12 cellular contexts compared by ENCODE assay signal in the genomic region with DNA sequence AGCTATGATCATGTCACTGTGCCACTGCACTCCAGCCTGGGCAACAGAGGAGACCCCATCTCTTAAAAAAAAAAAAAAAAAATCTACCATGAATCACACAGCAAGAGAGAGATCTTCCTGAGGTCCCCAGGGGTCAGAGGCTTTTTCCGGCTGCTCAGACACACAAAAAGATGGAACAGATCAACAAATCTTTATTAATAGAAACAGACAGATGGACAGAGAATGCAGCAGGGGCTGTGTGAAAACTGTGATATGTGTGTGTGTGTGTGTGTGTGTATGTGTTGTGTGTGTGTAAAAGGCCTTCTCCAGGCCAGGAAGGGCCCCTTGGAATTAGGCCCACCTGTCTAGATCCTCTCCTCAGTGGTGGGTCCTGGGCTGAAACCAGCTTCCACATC. TPM values are rescaled to one million over a fixed set of nuclear protein-coding genes. Genes with fewer than 3 reads are reported as not detected.
DNase-seq lines count a peak whose midpoint lies in the region; ATAC-seq and TF ChIP-seq lines count a peak whose summit lies in the region.
"Had no signal": no experiment of that assay in that cellular context is flagged by ENCODE, and none has a peak within 500 bp of the region (broad histone marks: within the 10 kb centered on the region; RNA-seq: fewer than 3 reads in every experiment).

No MANE protein-coding gene starts in this region.

- H3K36me3 ChIP-seq in BLaER1, result peaks cover 11% of the 10 kb centered on the region
- H3K36me3 ChIP-seq in CD4-positive, CD25-positive, alpha-beta regulatory T cell (ENCODE audit: control insufficient read depth, insufficient read depth, low read length), result no peaks in the 10 kb centered on the region
- no peaks in the 10 kb centered on the region for H3K36me3 ChIP-seq in neural progenitor cell

- H3K9me3 Mint-ChIP-seq in CD4-positive, CD25-positive, alpha-beta regulatory T cell, result peaks cover 0 to 2% (median 0%) of the 10 kb centered on the region in 7 donors
- no peaks in the 10 kb centered on the region for H3K9me3 Mint-ChIP-seq in activated T-helper 1 cell treated with anti-CD3 and anti-CD28 coated beads, Interleukin-12 subunit alpha, Interleukin-12 subunit beta, Interleukin-2, Interleukin-4 antibody, amounts not matched to agents 30 ng/mL and 10 ng/mL and 1 ng/mL, durations not matched to agents 14 hours and 24 hours and 36 hours
- H3K9me3 Mint-ChIP-seq in neural progenitor cell (peaks cover 2% of the 10 kb centered on the region), WTC11 (no peaks in the 10 kb centered on the region)

- H3K4me1 ChIP-seq in BLaER1, result peaks cover 47% of the 10 kb centered on the region
- H3K4me1 ChIP-seq in CD4-positive, CD25-positive, alpha-beta regulatory T cell (ENCODE audit: control insufficient read depth, insufficient read depth, low read length, poor library complexity, severe bottlenecking), result peaks cover 30% of the 10 kb centered on the region
- peaks cover 30% of the 10 kb centered on the region for H3K4me1 ChIP-seq in neural progenitor cell
- H3K4me1 ChIP-seq: SJCRH30 had no signal

- H3K27me3 Mint-ChIP-seq in CD4-positive, CD25-positive, alpha-beta regulatory T cell, result peaks cover 8% of the 10 kb centered on the region
- H3K27me3 Mint-ChIP-seq in activated T-helper 1 cell treated with anti-CD3 and anti-CD28 coated beads, Interleukin-12 subunit alpha, Interleukin-12 subunit beta, Interleukin-2, Interleukin-4 antibody, amounts not matched to agents 30 ng/mL and 10 ng/mL and 1 ng/mL, durations not matched to agents 14 hours and 24 hours and 36 hours (ENCODE audit: insufficient read depth), result peaks cover 13% of the 10 kb centered on the region
- peaks cover 20% of the 10 kb centered on the region for H3K27me3 Mint-ChIP-seq in neural progenitor cell (ENCODE audit: insufficient read depth, low read depth)
- peaks cover 41% of the 10 kb centered on the region for H3K27me3 Mint-ChIP-seq in WTC11 (ENCODE audit: low read depth)

- H3K27ac ChIP-seq in BLaER1 (peak overlapping the region; percentile 22; the same call in 1 of the 2 replicates), neural progenitor cell (no peak overlapping the region)
- H3K27ac ChIP-seq in CD4-positive, CD25-positive, alpha-beta regulatory T cell (ENCODE audit: insufficient read depth, low read length, poor library complexity, severe bottlenecking), result no peak overlapping the region
- H3K27ac ChIP-seq: SJCRH30 had no signal

- peak overlapping the region; percentile 91 for H3K4me2 ChIP-seq in BLaER1
- H3K4me2 ChIP-seq in neural progenitor cell, result no peak overlapping the region

- TF ChIP-seq CTCF in neural progenitor cell (IDR thresholded peaks at IDR 0.05), result no peak
- no peak for TF ChIP-seq CTCF in WTC11 (IDR thresholded peaks at IDR 0.05)

- H4K20me1 ChIP-seq in BLaER1, result peaks cover 67% of the 10 kb centered on the region
- H4K20me1 ChIP-seq in neural progenitor cell (ENCODE audit: low read depth), result peaks cover 17% of the 10 kb centered on the region

- H3K36me3 Mint-ChIP-seq in CD4-positive, CD25-positive, alpha-beta regulatory T cell, result peaks cover 4% of the 10 kb centered on the region
- H3K36me3 Mint-ChIP-seq in activated T-helper 1 cell treated with anti-CD3 and anti-CD28 coated beads, Interleukin-12 subunit alpha, Interleukin-12 subunit beta, Interleukin-2, Interleukin-4 antibody, amounts not matched to agents 30 ng/mL and 10 ng/mL and 1 ng/mL, durations not matched to agents 14 hours and 24 hours and 36 hours (ENCODE audit: low read depth), result peaks cover 31% of the 10 kb centered on the region
- H3K36me3 Mint-ChIP-seq in neural progenitor cell, result peaks cover 2% of the 10 kb centered on the region
- H3K36me3 Mint-ChIP-seq in WTC11, result peaks cover 4% of the 10 kb centered on the region

- CTCF ChIA-PET in WTC11 (lab: Charles Lee), result interaction anchor here (0.6 to 6.7 kb wide), 32 partner anchors 8 to 231 kb away, joined by 3 to 94 read pairs (median 6); partner anchors contain the start of genes DCTN3, ENHO, GALT and IL11RA

- peaks cover 9 to 49% (median 22%) of the 10 kb centered on the region in 4 donors for H3K4me1 Mint-ChIP-seq in CD4-positive, CD25-positive, alpha-beta regulatory T cell
- peaks cover 39% of the 10 kb centered on the region for H3K4me1 Mint-ChIP-seq in activated T-helper 1 cell treated with anti-CD3 and anti-CD28 coated beads, Interleukin-12 subunit alpha, Interleukin-12 subunit beta, Interleukin-2, Interleukin-4 antibody, amounts not matched to agents 30 ng/mL and 10 ng/mL and 1 ng/mL, durations not matched to agents 14 hours and 24 hours and 36 hours (ENCODE audit: low read depth)
- peaks cover 27% of the 10 kb centered on the region for H3K4me1 Mint-ChIP-seq in neural progenitor cell
- H3K4me1 Mint-ChIP-seq in WTC11, result peaks cover 30% of the 10 kb centered on the region

- H3K9ac ChIP-seq in BLaER1, result peak overlapping the region; percentile 56; the same call in 1 of the 2 replicates
- no peak overlapping the region for H3K9ac ChIP-seq in neural progenitor cell

- DNase-seq in CD4-positive, CD25-positive, alpha-beta regulatory T cell, result no peak
- DNase-seq in activated T-helper 1 cell treated with anti-CD3 and anti-CD28 coated beads, Interleukin-12 subunit alpha, Interleukin-12 subunit beta, Interleukin-2, Interleukin-4 antibody, amounts not matched to agents 30 ng/mL and 10 ng/mL and 1 ng/mL, durations not matched to agents 14 hours and 24 hours and 36 hours (ENCODE audit: low spot score), result no peak
- DNase-seq in neural progenitor cell (ENCODE audit: low spot score), result no peak
- DNase-seq in WTC11 (ENCODE audit: low spot score), result no peak
- DNase-seq in left colon, result no peak

- intact Hi-C loops in activated T-helper 1 cell treated with anti-CD3 and anti-CD28 coated beads, Interleukin-12 subunit alpha, Interleukin-12 subunit beta, Interleukin-2, Interleukin-4 antibody, amounts not matched to agents 30 ng/mL and 10 ng/mL and 1 ng/mL, durations not matched to agents 14 hours and 24 hours and 36 hours (cut with micrococcal nuclease), result loop anchor here (1.0 to 10.0 kb wide), 2 partner anchors 22 to 440 kb away; partner anchors contain the start of genes FANCG, RPP25L and VCP
- intact Hi-C loops in left colon (cut with DNase I, micrococcal nuclease), result no loop called here

- peak overlapping the region; percentile 24; the same call in 1 of the 2 replicates for H3K4me3 ChIP-seq in BLaER1
- no peak overlapping the region for H3K4me3 ChIP-seq in CD4-positive, CD25-positive, alpha-beta regulatory T cell (ENCODE audit: low read depth, low read length)
- H3K4me3 ChIP-seq in neural progenitor cell, result no peak overlapping the region
- H3K4me3 ChIP-seq: GM12878, HAP-1, SJCRH30 had no signal

- H3K4me3 Mint-ChIP-seq in CD4-positive, CD25-positive, alpha-beta regulatory T cell, result peak overlapping the region in 3 of 4 donors; percentile 18 to 73 (median 53)
- peak overlapping the region; percentile 59 for H3K4me3 Mint-ChIP-seq in activated T-helper 1 cell treated with anti-CD3 and anti-CD28 coated beads, Interleukin-12 subunit alpha, Interleukin-12 subunit beta, Interleukin-2, Interleukin-4 antibody, amounts not matched to agents 30 ng/mL and 10 ng/mL and 1 ng/mL, durations not matched to agents 14 hours and 24 hours and 36 hours
- H3K4me3 Mint-ChIP-seq in neural progenitor cell, result peak overlapping the region; percentile 48
- H3K4me3 Mint-ChIP-seq in WTC11, result no peak overlapping the region

- ATAC-seq in CD4-positive, CD25-positive, alpha-beta regulatory T cell (ENCODE audit: low read depth in 2 of 2), result no peak
- ATAC-seq in HG03469 (IDR thresholded peaks at IDR 0.05; ENCODE audit: unreplicated experiment) (no peak), WTC11 (no peak), left colon (no peak)

- H3K27me3 ChIP-seq in BLaER1 (peaks cover 26% of the 10 kb centered on the region), neural progenitor cell (peaks cover 34% of the 10 kb centered on the region)
- H3K27me3 ChIP-seq in CD4-positive, CD25-positive, alpha-beta regulatory T cell (ENCODE audit: control insufficient read depth, insufficient read depth, low read length), result peaks cover 7% of the 10 kb centered on the region

- H3F3A ChIP-seq in neural progenitor cell (ENCODE audit: low read depth), result peaks cover 40% of the 10 kb centered on the region

- H2AFZ ChIP-seq in neural progenitor cell (replicated peaks), result no peak overlapping the region

- peak overlapping the region in 1 of 3 donors; percentile 20 for H3K27ac Mint-ChIP-seq in CD4-positive, CD25-positive, alpha-beta regulatory T cell
- H3K27ac Mint-ChIP-seq in activated T-helper 1 cell treated with anti-CD3 and anti-CD28 coated beads, Interleukin-12 subunit alpha, Interleukin-12 subunit beta, Interleukin-2, Interleukin-4 antibody, amounts not matched to agents 30 ng/mL and 10 ng/mL and 1 ng/mL, durations not matched to agents 14 hours and 24 hours and 36 hours, result no peak overlapping the region
- H3K27ac Mint-ChIP-seq in neural progenitor cell (no peak overlapping the region), WTC11 (no peak overlapping the region)

- H3K79me2 ChIP-seq in neural progenitor cell (ENCODE audit: low read depth), result peaks cover 15% of the 10 kb centered on the region

- POLR2A ChIA-PET in WTC11 (lab: Charles Lee), result interaction anchor here (1.2 kb wide), 1 partner anchor 11 kb away, joined by 8 read pairs; the partner anchor contains the start of gene GALT

- H3K9me3 ChIP-seq in BLaER1, result no peaks in the 10 kb centered on the region
- H3K9me3 ChIP-seq in CD4-positive, CD25-positive, alpha-beta regulatory T cell (ENCODE audit: control insufficient read depth in 2 of 2, low read length in 2 of 2), result no peaks in the 10 kb centered on the region
- no peaks in the 10 kb centered on the region for H3K9me3 ChIP-seq in neural progenitor cell (ENCODE audit: low read depth)
- H3K9me3 ChIP-seq: BE2C, HAP-1, SJCRH30 had no signal

RNA-seq across cellular contexts. Expression of gene SIGMAR1, which starts 3.0 kb away (rescaled TPM):
- total RNA-seq in CD4-positive, CD25-positive, alpha-beta regulatory T cell, result 34.1 TPM
- polyA plus RNA-seq in CD4-positive, CD25-positive, alpha-beta regulatory T cell, result 100 to 1,000 TPM; 107 to 130 (median 119) TPM
- total RNA-seq in activated T-helper 1 cell treated with anti-CD3 and anti-CD28 coated beads, Interleukin-12 subunit alpha, Interleukin-12 subunit beta, Interleukin-2, Interleukin-4 antibody, amounts not matched to agents 30 ng/mL and 10 ng/mL and 1 ng/mL, durations not matched to agents 14 hours and 24 hours and 36 hours, result 128 and 130 TPM in 2 replicates
- total RNA-seq in neural progenitor cell (ENCODE audit: low replicate concordance) (37.8 and 108 TPM in 2 replicates), WTC11 (2021) (108 to 116 TPM (median 109 TPM) in 3 replicates), left colon (10 to 100 TPM; 47.7 to 58.4 TPM)

RNA-seq across cellular contexts. Expression of gene ARID3C, which starts 5.7 kb away (rescaled TPM):
- not detected for total RNA-seq in CD4-positive, CD25-positive, alpha-beta regulatory T cell
- polyA plus RNA-seq in CD4-positive, CD25-positive, alpha-beta regulatory T cell, result not detected
- total RNA-seq in activated T-helper 1 cell treated with anti-CD3 and anti-CD28 coated beads, Interleukin-12 subunit alpha, Interleukin-12 subunit beta, Interleukin-2, Interleukin-4 antibody, amounts not matched to agents 30 ng/mL and 10 ng/mL and 1 ng/mL, durations not matched to agents 14 hours and 24 hours and 36 hours, result 0.23 TPM in 1 of 2 replicates, not detected in the other
- 4.7 and 5.3 TPM in 2 replicates for total RNA-seq in neural progenitor cell (ENCODE audit: low replicate concordance)
- 0.14 to 0.23 TPM (median 0.15 TPM) in 3 replicates for total RNA-seq in WTC11 (2021)
- not detected for total RNA-seq in left colon
- total RNA-seq: GM12878, SJCRH30 had no signal
- polyA plus RNA-seq: AG04450, GM12878 had no signal

RNA-seq across cellular contexts. Expression of gene GALT, which starts 11.9 kb away (rescaled TPM):
- total RNA-seq in CD4-positive, CD25-positive, alpha-beta regulatory T cell, result 222 TPM
- polyA plus RNA-seq in CD4-positive, CD25-positive, alpha-beta regulatory T cell, result 10 to 100 TPM; 56.1 to 67.0 (median 60.1) TPM
- 72.0 and 73.7 TPM in 2 replicates for total RNA-seq in activated T-helper 1 cell treated with anti-CD3 and anti-CD28 coated beads, Interleukin-12 subunit alpha, Interleukin-12 subunit beta, Interleukin-2, Interleukin-4 antibody, amounts not matched to agents 30 ng/mL and 10 ng/mL and 1 ng/mL, durations not matched to agents 14 hours and 24 hours and 36 hours
- total RNA-seq in neural progenitor cell (ENCODE audit: low replicate concordance), result 32.1 and 43.7 TPM in 2 replicates
- total RNA-seq in WTC11 (2021), result 35.9 to 39.7 TPM (median 37.6 TPM) in 3 replicates
- 10 to 100 TPM; 49.6 to 50.5 TPM for total RNA-seq in left colon

RNA-seq across cellular contexts. Expression of gene DCTN3, which starts 14.3 kb away (rescaled TPM):
- total RNA-seq in CD4-positive, CD25-positive, alpha-beta regulatory T cell, result 80.4 TPM
- polyA plus RNA-seq in CD4-positive, CD25-positive, alpha-beta regulatory T cell, result 100 to 1,000 TPM; 152 to 202 (median 171) TPM
- 59.3 and 62.2 TPM in 2 replicates for total RNA-seq in activated T-helper 1 cell treated with anti-CD3 and anti-CD28 coated beads, Interleukin-12 subunit alpha, Interleukin-12 subunit beta, Interleukin-2, Interleukin-4 antibody, amounts not matched to agents 30 ng/mL and 10 ng/mL and 1 ng/mL, durations not matched to agents 14 hours and 24 hours and 36 hours
- total RNA-seq in neural progenitor cell (ENCODE audit: low replicate concordance), result 45.6 and 98.3 TPM in 2 replicates
- 23.8 to 28.7 TPM (median 27.5 TPM) in 3 replicates for total RNA-seq in WTC11 (2021)
- 10 to 100 TPM; 53.7 to 59.4 TPM for total RNA-seq in left colon

RNA-seq across cellular contexts. Expression of gene IL11RA, which starts 17.4 kb away (rescaled TPM):
- 228 TPM for total RNA-seq in CD4-positive, CD25-positive, alpha-beta regulatory T cell
- polyA plus RNA-seq in CD4-positive, CD25-positive, alpha-beta regulatory T cell, result 10 to 100 TPM in 2 of 4 donors, 1 to 10 TPM in 2; 7.3 to 12.3 (median 9.6) TPM
- 29.9 and 30.3 TPM in 2 replicates for total RNA-seq in activated T-helper 1 cell treated with anti-CD3 and anti-CD28 coated beads, Interleukin-12 subunit alpha, Interleukin-12 subunit beta, Interleukin-2, Interleukin-4 antibody, amounts not matched to agents 30 ng/mL and 10 ng/mL and 1 ng/mL, durations not matched to agents 14 hours and 24 hours and 36 hours
- total RNA-seq in neural progenitor cell (ENCODE audit: low replicate concordance) (11.4 and 12.7 TPM in 2 replicates), WTC11 (2021) (7.2 to 8.6 TPM (median 7.6 TPM) in 3 replicates), left colon (10 to 100 TPM; 18.6 to 22.4 TPM)
